In the genomic region with DNA sequence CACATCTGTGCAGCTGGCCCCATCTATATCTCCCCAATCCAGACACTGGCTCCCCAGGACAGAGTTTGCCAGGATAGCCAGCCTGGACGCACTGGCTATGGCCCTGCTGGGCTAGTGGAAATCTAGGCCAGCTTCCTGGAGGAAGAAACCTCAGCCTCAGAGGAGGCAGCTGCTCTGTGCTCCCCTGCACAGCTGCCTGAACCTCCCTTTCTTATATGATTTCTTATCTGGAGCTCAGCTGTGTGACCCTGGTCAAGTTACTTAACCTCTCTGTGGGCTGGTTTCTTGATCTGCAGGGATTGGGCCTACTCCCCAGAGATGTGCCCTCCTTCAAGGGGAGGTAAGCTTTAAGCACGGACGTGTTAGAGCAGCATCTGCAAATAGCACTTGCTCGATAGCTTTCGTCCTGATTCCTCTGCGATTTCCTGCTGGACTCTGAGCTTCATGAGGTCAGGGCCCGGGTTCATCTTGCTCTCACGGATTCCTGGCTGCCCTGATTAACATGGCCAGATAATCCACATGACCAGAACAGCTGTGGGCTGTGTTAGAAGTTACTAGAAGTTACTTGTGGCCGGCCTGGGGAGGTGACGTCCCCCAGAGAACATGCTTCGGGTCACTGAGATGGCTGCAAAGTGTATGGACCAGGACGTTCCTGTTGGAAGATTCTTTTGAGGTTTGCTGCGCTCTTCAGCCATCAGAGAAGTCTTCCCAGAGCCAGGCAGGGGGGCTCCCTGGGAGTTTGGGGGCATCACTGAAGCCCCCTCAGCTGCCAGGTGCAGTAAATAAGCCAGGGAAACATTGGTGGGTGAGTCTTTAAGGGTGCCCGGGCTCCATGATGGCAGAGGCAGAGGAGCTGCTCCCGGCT, we compare ENCODE assay signal across 11 cellular contexts. TPM values are rescaled to one million over a fixed set of nuclear protein-coding genes. Genes with fewer than 3 reads are reported as not detected.
DNase-seq lines count a peak whose midpoint lies in the region; ATAC-seq and TF ChIP-seq lines count a peak whose summit lies in the region.
"Had no signal": no experiment of that assay in that cellular context is flagged by ENCODE, and none has a peak within 500 bp of the region (broad histone marks: within the 10 kb centered on the region; RNA-seq: fewer than 3 reads in every experiment).

No MANE protein-coding gene starts in this region.

- H3K4me3 Mint-ChIP-seq in Caco-2 (ENCODE audit: unreplicated experiment) = no peak overlapping the region

- intact Hi-C loops in Caco-2 (cut with micrococcal nuclease; ENCODE audit: unreplicated experiment) (loop anchor here (2.0 to 5.0 kb wide), 2 partner anchors 38 to 274 kb away; no protein-coding TSS in a partner anchor), aorta (cut with DNase I) (loop anchor here (1.0 to 10.0 kb wide), 4 partner anchors 62 to 466 kb away; no protein-coding TSS in a partner anchor)

- no TSS peak for BruUV-seq in Caco-2 (replicated peaks; lab: Mats Ljungman, UMichigan)

- H3K27ac Mint-ChIP-seq in Caco-2 (ENCODE audit: unreplicated experiment) = peak overlapping the region; percentile 83

- H3K4me1 Mint-ChIP-seq in Caco-2 (ENCODE audit: low read depth, unreplicated experiment) = peaks cover 9% of the 10 kb centered on the region

- no peaks in the 10 kb centered on the region for H3K27me3 Mint-ChIP-seq in Caco-2 (ENCODE audit: insufficient read depth, unreplicated experiment)

- no peaks in the 10 kb centered on the region for H3K9me3 ChIP-seq in Caco-2
- no peaks in the 10 kb centered on the region for H3K9me3 ChIP-seq in liver (ENCODE audit: control insufficient read depth in 4 of 4, low read length in 3 of 4)
- no peaks in the 10 kb centered on the region for H3K9me3 ChIP-seq in aorta (ENCODE audit: control insufficient read depth, low read length)

- CTCF ChIA-PET in Caco-2 (lab: Charles Lee) = interaction anchor here (0.9 kb wide), 1 partner anchor 464 kb away, joined by 3 read pairs; no protein-coding TSS in a partner anchor

- H3K36me3 Mint-ChIP-seq in Caco-2 (ENCODE audit: insufficient read depth, unreplicated experiment) = peaks cover 5% of the 10 kb centered on the region

- ATAC-seq in stimulated activated naive CD8-positive, alpha-beta T cell treated with anti-CD3 and anti-CD28 coated beads, Interleukin-15, Interleukin-2, amounts not matched to agents 100 U/mL and 50 U/mL, for 24 hours = no peak
- ATAC-seq in aorta (ENCODE audit: low FRiP score) = no peak

- H3K36me3 ChIP-seq in Caco-2 (ENCODE audit: control insufficient read depth, insufficient read depth, low read length) (no peaks in the 10 kb centered on the region), liver (ENCODE audit: control insufficient read depth in 4 of 4, insufficient read depth in 3 of 4, low read depth in 1 of 4, low read length in 3 of 4) (no peaks in the 10 kb centered on the region), aorta (ENCODE audit: control insufficient read depth in 1 of 2, insufficient read depth in 2 of 2, low read length in 1 of 2) (no peaks in the 10 kb centered on the region)
- H3K36me3 ChIP-seq: cardiac muscle cell had no signal

- no peaks in the 10 kb centered on the region for H3K9me3 Mint-ChIP-seq in Caco-2 (ENCODE audit: unreplicated experiment)

- H3K27me3 ChIP-seq in Caco-2 (replicated peaks; ENCODE audit: control insufficient read depth, insufficient read depth, low read length) = no peaks in the 10 kb centered on the region
- H3K27me3 ChIP-seq in liver (ENCODE audit: control insufficient read depth in 4 of 4, insufficient read depth in 4 of 4, low read length in 3 of 4) = no peaks in the 10 kb centered on the region
- H3K27me3 ChIP-seq in aorta (ENCODE audit: control insufficient read depth in 1 of 2, insufficient read depth in 2 of 2, low read length in 1 of 2) = no peaks in the 10 kb centered on the region
- H3K27me3 ChIP-seq: cardiac muscle cell had no signal

- no peak overlapping the region for H3K4me3 ChIP-seq in Caco-2 (ENCODE audit: low read depth, low read length)
- H3K4me3 ChIP-seq in liver (ENCODE audit: low read depth in 1 of 3, low read length in 3 of 3) = no peak overlapping the region
- no peak overlapping the region for H3K4me3 ChIP-seq in skin epidermis
- H3K4me3 ChIP-seq in aorta (ENCODE audit: low read length in 2 of 2) = no peak overlapping the region
- H3K4me3 ChIP-seq: cardiac muscle cell had no signal

- DNase-seq in Caco-2 (no peak), caudate nucleus (lab: John Stamatoyannopoulos, UW) (no peak), aorta (no peak), T-helper 9 cell (no peak)
- no peak for DNase-seq in activated T-cell treated with anti-CD3 and anti-CD28 coated beads, Interleukin-2, amount 50 U/mL, for 1 hour
- DNase-seq in stimulated activated naive CD8-positive, alpha-beta T cell treated with anti-CD3 and anti-CD28 coated beads, Interleukin-15, Interleukin-2, amounts not matched to agents 100 U/mL and 50 U/mL, for 24 hours = no peak
- DNase-seq: NCI-H510A had no signal

- no peak overlapping the region for H3K9ac ChIP-seq in liver (ENCODE audit: low read depth in 1 of 2, low read length in 2 of 2)

- peak; percentile 62 to 70 for TF ChIP-seq RAD21 in liver (IDR thresholded peaks at IDR 0.05)

- WGBS in liver = 49% methylated on average over 15 of the region's 15 CpGs
- 76 to 78% methylated on average over 15 of the region's 15 CpGs for WGBS in aorta, 2 donors

- H3K27ac ChIP-seq in caudate nucleus (ENCODE audit: low read depth, low read length) = peak overlapping the region; percentile 69
- peak overlapping the region; percentile 72 to 77 for H3K27ac ChIP-seq in liver (ENCODE audit: low read depth in 1 of 2, low read length in 2 of 2)
- H3K27ac ChIP-seq in skin epidermis = peak overlapping the region in 13 of 21 experiments; percentile 18 to 97 (median 70)
- H3K27ac ChIP-seq in aorta (ENCODE audit: low read depth in 1 of 2, low read length in 2 of 2) = peak overlapping the region in 1 of 2 donors; percentile 81

- POLR2A ChIA-PET in Caco-2 (lab: Charles Lee) = interaction anchor here (1.5 kb wide), 1 partner anchor 428 kb away, joined by 3 read pairs; a partner anchor contains a TSS

- no peak for TF ChIP-seq CTCF in Caco-2 (IDR thresholded peaks at IDR 0.05; ENCODE audit: insufficient read depth in 1 of 2, low read depth in 1 of 2, low read length in 1 of 2, severe bottlenecking in 1 of 2, unreplicated experiment in 1 of 2)
- TF ChIP-seq CTCF in liver (IDR thresholded peaks at IDR 0.05; ENCODE audit: low read depth, low read length, missing input control) = no peak

- H3K4me1 ChIP-seq in Caco-2 (peaks cover 19% of the 10 kb centered on the region), liver (ENCODE audit: control insufficient read depth in 4 of 4, insufficient read depth in 4 of 4, low read length in 3 of 4) (peaks cover 10 to 33% (median 22%) of the 10 kb centered on the region in 4 donors), aorta (ENCODE audit: control insufficient read depth in 1 of 2, insufficient read depth in 2 of 2, low read length in 2 of 2) (no peaks in the 10 kb centered on the region)

TF ChIP-seq in liver, 16 proteins besides CTCF, POLR2A, EP300 and RAD21 (continues in another document):
- TF ChIP-seq SP1 (IDR thresholded peaks at IDR 0.05) (peak; percentile 91), EGR1 (IDR thresholded peaks at IDR 0.05; ENCODE audit: low read depth in 2 of 2) (no peak), HNF4A (conservative IDR thresholded peaks at IDR 0.05) (peak; percentile 86 to 87), FOXA1 (IDR thresholded peaks at IDR 0.05) (peak; percentile 33), YY1 (IDR thresholded peaks at IDR 0.05) (peak; percentile 81), TAF1 (conservative IDR thresholded peaks at IDR 0.05) (no peak)
- TF ChIP-seq, protein P1, sequence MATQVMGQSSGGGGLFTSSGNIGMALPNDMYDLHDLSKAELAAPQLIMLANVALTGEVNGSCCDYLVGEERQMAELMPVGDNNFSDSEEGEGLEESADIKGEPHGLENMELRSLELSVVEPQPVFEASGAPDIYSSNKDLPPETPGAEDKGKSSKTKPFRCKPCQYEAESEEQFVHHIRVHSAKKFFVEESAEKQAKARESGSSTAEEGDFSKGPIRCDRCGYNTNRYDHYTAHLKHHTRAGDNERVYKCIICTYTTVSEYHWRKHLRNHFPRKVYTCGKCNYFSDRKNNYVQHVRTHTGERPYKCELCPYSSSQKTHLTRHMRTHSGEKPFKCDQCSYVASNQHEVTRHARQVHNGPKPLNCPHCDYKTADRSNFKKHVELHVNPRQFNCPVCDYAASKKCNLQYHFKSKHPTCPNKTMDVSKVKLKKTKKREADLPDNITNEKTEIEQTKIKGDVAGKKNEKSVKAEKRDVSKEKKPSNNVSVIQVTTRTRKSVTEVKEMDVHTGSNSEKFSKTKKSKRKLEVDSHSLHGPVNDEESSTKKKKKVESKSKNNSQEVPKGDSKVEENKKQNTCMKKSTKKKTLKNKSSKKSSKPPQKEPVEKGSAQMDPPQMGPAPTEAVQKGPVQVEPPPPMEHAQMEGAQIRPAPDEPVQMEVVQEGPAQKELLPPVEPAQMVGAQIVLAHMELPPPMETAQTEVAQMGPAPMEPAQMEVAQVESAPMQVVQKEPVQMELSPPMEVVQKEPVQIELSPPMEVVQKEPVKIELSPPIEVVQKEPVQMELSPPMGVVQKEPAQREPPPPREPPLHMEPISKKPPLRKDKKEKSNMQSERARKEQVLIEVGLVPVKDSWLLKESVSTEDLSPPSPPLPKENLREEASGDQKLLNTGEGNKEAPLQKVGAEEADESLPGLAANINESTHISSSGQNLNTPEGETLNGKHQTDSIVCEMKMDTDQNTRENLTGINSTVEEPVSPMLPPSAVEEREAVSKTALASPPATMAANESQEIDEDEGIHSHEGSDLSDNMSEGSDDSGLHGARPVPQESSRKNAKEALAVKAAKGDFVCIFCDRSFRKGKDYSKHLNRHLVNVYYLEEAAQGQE (IDR thresholded peaks at IDR 0.05) = peak; percentile 82

RNA-seq across cellular contexts. Expression of a gene that starts 14.5 kb away (rescaled TPM):
- total RNA-seq in Caco-2 (2022) (not detected in 2 replicates), liver (under 1 TPM in 1 of 2 donors, not detected in 1; 0.23 TPM), aorta (under 1 TPM; 0.30 to 0.62 TPM)
- polyA plus RNA-seq in liver (not detected), aorta (1 to 10 TPM in 1 of 2 donors, not detected in 1; 4.8 TPM)
- total RNA-seq: activated CD8-positive, alpha-beta memory T cell treated with anti-CD3 and anti-CD28 coated beads for 36 hours had no signal

RNA-seq across cellular contexts. Expression of a gene that starts 19.6 kb away (rescaled TPM):
- total RNA-seq in Caco-2 (2022) (44.1 and 51.6 TPM in 2 replicates), liver (10 to 100 TPM; 13.1 to 17.7 TPM), aorta (10 to 100 TPM; 22.7 to 25.6 TPM)
- polyA plus RNA-seq in liver (10 to 100 TPM; 34.8 to 42.5 TPM), aorta (10 to 100 TPM; 34.3 to 41.1 TPM)

RNA-seq across cellular contexts. Expression of a gene that starts 35.6 kb away (rescaled TPM):
- 17.4 and 18.1 TPM in 2 replicates for total RNA-seq in Caco-2 (2022)
- 1 to 10 TPM; 6.0 to 8.4 TPM for total RNA-seq in liver
- 1 to 10 TPM; 3.4 to 6.3 TPM for polyA plus RNA-seq in liver
- 10 to 100 TPM; 15.8 to 20.8 TPM for total RNA-seq in aorta
- 10 to 100 TPM in 1 of 2 donors, 1 to 10 TPM in 1; 6.0 to 20.3 TPM for polyA plus RNA-seq in aorta

RNA-seq across cellular contexts. Expression of a gene that starts 59.1 kb away (rescaled TPM):
- total RNA-seq in Caco-2 (2022) (not detected in 2 replicates), liver (under 1 TPM in 1 of 2 donors, not detected in 1; 0.08 TPM), aorta (10 to 100 TPM; 51.9 to 68.8 TPM)
- polyA plus RNA-seq in liver (under 1 TPM in 1 of 2 donors, not detected in 1; 0.03 TPM), aorta (10 to 100 TPM; 27.7 to 52.6 TPM)
